Comparison of ENCODE assay signal across 11 cellular contexts in the genomic region with DNA sequence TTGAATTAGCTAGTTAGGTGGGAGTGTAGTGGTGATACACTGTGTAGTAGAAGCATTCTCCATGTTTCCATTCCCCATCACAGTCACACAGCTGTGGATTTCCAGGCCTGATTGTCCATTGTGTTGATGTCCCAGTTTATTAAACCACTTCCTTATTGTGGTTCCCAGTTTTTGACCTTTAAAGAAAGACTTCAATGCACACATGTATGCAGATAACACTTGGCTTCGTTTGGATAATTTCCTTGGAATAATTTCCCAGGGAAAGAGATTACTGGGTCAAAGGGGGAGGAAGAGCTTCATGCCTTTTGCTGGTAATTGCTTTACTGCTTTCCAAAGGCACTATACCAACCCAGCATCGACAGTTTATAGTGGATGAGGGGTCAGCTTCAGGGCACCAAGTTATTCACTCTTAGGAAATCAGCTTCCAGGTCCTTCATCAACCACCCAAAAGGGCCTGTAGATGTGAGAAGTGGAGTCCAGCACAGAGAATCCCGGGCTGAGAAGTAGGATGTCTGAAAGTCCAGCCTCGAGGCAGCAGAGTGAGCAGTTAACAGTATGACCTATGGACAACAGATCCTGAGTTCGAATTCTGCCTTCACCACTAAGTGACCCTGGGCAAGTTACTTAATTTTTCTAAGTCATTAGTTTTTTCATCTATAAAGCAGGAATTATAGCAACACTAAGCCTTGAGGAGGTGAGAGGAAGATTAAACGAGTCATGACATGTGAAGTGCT. TPM values are rescaled to one million over a fixed set of nuclear protein-coding genes. Genes with fewer than 3 reads are reported as not detected.
DNase-seq lines count a peak whose midpoint lies in the region; ATAC-seq and TF ChIP-seq lines count a peak whose summit lies in the region.
"Had no signal": no experiment of that assay in that cellular context is flagged by ENCODE, and none has a peak within 500 bp of the region (broad histone marks: within the 10 kb centered on the region; RNA-seq: fewer than 3 reads in every experiment).

No MANE protein-coding gene starts in this region.

- BruUV-seq in MCF 10A (replicated peaks; lab: Mats Ljungman, UMichigan), result no TSS peak

- peak overlapping the region; percentile 85 for H3K4me3 Mint-ChIP-seq in activated CD4-positive, alpha-beta T cell treated with anti-CD3 and anti-CD28 coated beads, Interleukin-2, amount 10 ng/mL, durations not matched to agents 24 days and 14 days
- H3K4me3 Mint-ChIP-seq in MCF 10A (ENCODE audit: unreplicated experiment), result no peak overlapping the region
- no peak overlapping the region for H3K4me3 Mint-ChIP-seq in memory B cell

- no peak for ATAC-seq in memory B cell (ENCODE audit: low read depth)

- intact Hi-C loops in activated CD4-positive, alpha-beta T cell treated with anti-CD3 and anti-CD28 coated beads, Interleukin-2, amount 10 ng/mL, durations not matched to agents 24 days and 14 days (cut with micrococcal nuclease), result loop anchor here (1.0 to 10.0 kb wide), 7 partner anchors 9 to 228 kb away; a partner anchor contains a TSS
- intact Hi-C loops in MCF 10A (cut with micrococcal nuclease), result loop anchor here (1.0 kb wide), 7 partner anchors 28 to 174 kb away; no protein-coding TSS in a partner anchor

- H3K4me1 ChIP-seq in tibial nerve, result peaks cover 0 to 56% (median 34%) of the 10 kb centered on the region in 4 donors

- 40 to 45% methylated on average over 6 of the region's 6 CpGs for WGBS in tibial nerve, 2 donors

- H3K4me3 ChIP-seq in tibial nerve, result no peak overlapping the region
- H3K4me3 ChIP-seq: testis had no signal

- H3K9me3 Mint-ChIP-seq in activated CD4-positive, alpha-beta T cell treated with anti-CD3 and anti-CD28 coated beads, Interleukin-2, amount 10 ng/mL, durations not matched to agents 24 days and 14 days, result no peaks in the 10 kb centered on the region
- no peaks in the 10 kb centered on the region for H3K9me3 Mint-ChIP-seq in MCF 10A (ENCODE audit: unreplicated experiment)
- H3K9me3 Mint-ChIP-seq in memory B cell, result no peaks in the 10 kb centered on the region

- peak; percentile 70 for DNase-seq in activated CD4-positive, alpha-beta T cell treated with anti-CD3 and anti-CD28 coated beads, Interleukin-2, amount 10 ng/mL, durations not matched to agents 24 days and 14 days
- DNase-seq in activated CD4-positive, alpha-beta T cell treated with anti-CD3 and anti-CD28 coated beads, Interleukin-2, amount 50 U/mL, for 4 hours, result no peak
- DNase-seq in MCF 10A (ENCODE audit: unreplicated experiment) (no peak), memory B cell (ENCODE audit: low spot score in 2 of 2) (no peak), tibial nerve (ENCODE audit: low spot score in 2 of 2) (peak in 1 of 2 donors; percentile 9), NCI-H1105 treated with DMSO at 0.1 percent for 48 hours (lab: John Stamatoyannopoulos, UW) (no peak), NCI-H146 treated with DMSO at 0.1 percent for 48 hours (lab: John Stamatoyannopoulos, UW; ENCODE audit: unreplicated experiment) (no peak)
- no peak for DNase-seq in stimulated activated CD4-positive, alpha-beta T cell treated with anti-CD3 and anti-CD28 coated beads, Interleukin-4, amount 100 ng/mL, for 24 hours
- DNase-seq: SIG-M5 had no signal

- H3K27me3 ChIP-seq in tibial nerve, result no peaks in the 10 kb centered on the region
- H3K27me3 ChIP-seq: testis had no signal

- H3K27ac Mint-ChIP-seq in activated CD4-positive, alpha-beta T cell treated with anti-CD3 and anti-CD28 coated beads, Interleukin-2, amount 10 ng/mL, durations not matched to agents 24 days and 14 days, result peak overlapping the region; percentile 99
- peak overlapping the region; percentile 53 for H3K27ac Mint-ChIP-seq in MCF 10A (ENCODE audit: low read depth, unreplicated experiment)
- peak overlapping the region; percentile 96 for H3K27ac Mint-ChIP-seq in memory B cell

- H3K36me3 Mint-ChIP-seq in activated CD4-positive, alpha-beta T cell treated with anti-CD3 and anti-CD28 coated beads, Interleukin-2, amount 10 ng/mL, durations not matched to agents 24 days and 14 days (ENCODE audit: low read depth), result peaks cover 23% of the 10 kb centered on the region
- H3K36me3 Mint-ChIP-seq in MCF 10A (ENCODE audit: insufficient read depth, unreplicated experiment) (peaks cover 7% of the 10 kb centered on the region), memory B cell (no peaks in the 10 kb centered on the region)

- peaks cover 81% of the 10 kb centered on the region for H3K4me1 Mint-ChIP-seq in activated CD4-positive, alpha-beta T cell treated with anti-CD3 and anti-CD28 coated beads, Interleukin-2, amount 10 ng/mL, durations not matched to agents 24 days and 14 days
- H3K4me1 Mint-ChIP-seq in MCF 10A (ENCODE audit: insufficient read depth, unreplicated experiment), result peaks cover 49% of the 10 kb centered on the region
- peaks cover 43% of the 10 kb centered on the region for H3K4me1 Mint-ChIP-seq in memory B cell

- peak in 1 of 2 donors; percentile 42 for TF ChIP-seq EP300 in tibial nerve (IDR thresholded peaks at IDR 0.05)

- no peaks in the 10 kb centered on the region for H3K9me3 ChIP-seq in tibial nerve
- H3K9me3 ChIP-seq: testis had no signal

- POLR2A ChIA-PET in MCF 10A (lab: Yijun Ruan, JAX), result interaction anchor here (0.7 to 13.6 kb wide), 18 partner anchors 9 to 175 kb away, joined by 3 to 472 read pairs (median 7); a partner anchor contains a TSS

- no peak for TF ChIP-seq POLR2A in tibial nerve (IDR thresholded peaks at IDR 0.05)

- no peaks in the 10 kb centered on the region for H3K36me3 ChIP-seq in tibial nerve

- TF ChIP-seq CTCF in MCF 10A (IDR thresholded peaks at IDR 0.05; ENCODE audit: unreplicated experiment) (no peak), tibial nerve (IDR thresholded peaks at IDR 0.05) (no peak)

- peaks cover 2% of the 10 kb centered on the region for H3K27me3 Mint-ChIP-seq in activated CD4-positive, alpha-beta T cell treated with anti-CD3 and anti-CD28 coated beads, Interleukin-2, amount 10 ng/mL, durations not matched to agents 24 days and 14 days
- H3K27me3 Mint-ChIP-seq in MCF 10A (ENCODE audit: insufficient read depth, unreplicated experiment), result no peaks in the 10 kb centered on the region
- no peaks in the 10 kb centered on the region for H3K27me3 Mint-ChIP-seq in memory B cell

- CTCF ChIA-PET in MCF 10A (lab: Yijun Ruan, JAX), result interaction anchor here (0.5 to 9.8 kb wide), 42 partner anchors 10 to 174 kb away, joined by 3 to 97 read pairs (median 6); a partner anchor contains a TSS

- H3K27ac ChIP-seq in tibial nerve, result peak overlapping the region in 3 of 4 donors; percentile 21 to 91 (median 65)
- H3K27ac ChIP-seq: HL-60 had no signal

RNA-seq across cellular contexts. Expression of a gene that starts 31.3 kb away (rescaled TPM):
- total RNA-seq in activated CD4-positive, alpha-beta T cell treated with anti-CD3 and anti-CD28 coated beads, Interleukin-2, amount 10 ng/mL, durations not matched to agents 24 days and 14 days, result 13.1 and 16.8 TPM in 2 replicates
- total RNA-seq in MCF 10A (2022), result 387 and 522 TPM in 2 replicates
- under 1 TPM in 1 of 4 donors, not detected in 3; 0.30 TPM for total RNA-seq in tibial nerve

RNA-seq across cellular contexts. Expression of a gene that starts 32.6 kb away (rescaled TPM):
- total RNA-seq in activated CD4-positive, alpha-beta T cell treated with anti-CD3 and anti-CD28 coated beads, Interleukin-2, amount 10 ng/mL, durations not matched to agents 24 days and 14 days, result 217 and 220 TPM in 2 replicates
- total RNA-seq in MCF 10A (2022) (not detected in 2 replicates), tibial nerve (1 to 10 TPM in 1 of 4 donors, not detected in 3; 1.5 TPM)

Comparison
In these comparisons a context has a peak if more than half of its experiments do, and no peak if none do; other contexts are left out.
1. RNA of a gene that starts 31.3 kb away (total RNA-seq): 387 to 522 TPM in MCF 10A; 13.1 to 16.8 TPM in activated CD4-positive, alpha-beta T cell treated with anti-CD3 and anti-CD28 coated beads, Interleukin-2, amount 10 ng/mL, durations not matched to agents 24 days and 14 days and 0.30 TPM in tibial nerve; every median in the first group is over 10 times any median in the second.
2. RNA of a gene that starts 32.6 kb away (total RNA-seq): 217 to 220 TPM in activated CD4-positive, alpha-beta T cell treated with anti-CD3 and anti-CD28 coated beads, Interleukin-2, amount 10 ng/mL, durations not matched to agents 24 days and 14 days; not detected in MCF 10A and 1.5 TPM in tibial nerve; every median in the first group is over 10 times any median in the second.
3. Peak in every context shown above with its lines, with median percentiles within 50 percentile points of each other: H3K27ac Mint-ChIP-seq.